Comparison of ENCODE assay signal across 12 cellular contexts in genomic region chr2:102025016-102025491, GRCh38. TPM values are rescaled to one million over a fixed set of nuclear protein-coding genes. Genes with fewer than 3 reads are reported as not detected.
DNase-seq lines count a peak whose midpoint lies in the region; ATAC-seq and TF ChIP-seq lines count a peak whose summit lies in the region.
"Had no signal": no experiment of that assay in that cellular context is flagged by ENCODE, and none has a peak within 500 bp of the region (broad histone marks: within the 10 kb centered on the region; RNA-seq: fewer than 3 reads in every experiment).

No MANE protein-coding gene starts in this region.

- intact Hi-C loops in right cardiac atrium (cut with DNase I), result no loop called here

- H3K4me3 ChIP-seq in right cardiac atrium (ENCODE audit: low read length), result no peak overlapping the region
- H3K4me3 ChIP-seq: K562 had no signal

- H3K27me3 ChIP-seq in foreskin keratinocyte (no peaks in the 10 kb centered on the region), right cardiac atrium (ENCODE audit: control insufficient read depth, insufficient read depth) (no peaks in the 10 kb centered on the region)

- WGBS in right cardiac atrium, result 71% methylated on average over 1 of the region's 1 CpG

- DNase-seq in COLO829 (ENCODE audit: low spot score) (peak; percentile 87), foreskin keratinocyte (peak; percentile 53 to 69), right cardiac atrium (no peak), islet precursor cell (no peak), RKO (ENCODE audit: low spot score) (no peak)
- DNase-seq in activated CD4-positive, alpha-beta T cell treated with anti-CD3 and anti-CD28 coated beads, Interleukin-2, amount 50 U/mL, for 48 hours, result no peak
- DNase-seq: left colon, SW 1271 had no signal

- no peaks in the 10 kb centered on the region for H3K9me3 ChIP-seq in right cardiac atrium (ENCODE audit: control insufficient read depth, low read length)

- no peak overlapping the region for H3K27ac ChIP-seq in foreskin keratinocyte
- no peak overlapping the region for H3K27ac ChIP-seq in right cardiac atrium (ENCODE audit: low read length)

- TF ChIP-seq CTCF in foreskin keratinocyte (conservative IDR thresholded peaks at IDR 0.05), result no peak

- H3K4me1 ChIP-seq in foreskin keratinocyte (no peaks in the 10 kb centered on the region), right cardiac atrium (ENCODE audit: control insufficient read depth, insufficient read depth, low read length) (peaks cover 10% of the 10 kb centered on the region)

- peak; percentile 68 for ATAC-seq in GM21381 (IDR thresholded peaks at IDR 0.05; ENCODE audit: unreplicated experiment)
- peak; percentile 48 for ATAC-seq in HG03442 (IDR thresholded peaks at IDR 0.05; ENCODE audit: unreplicated experiment)
- ATAC-seq in foreskin keratinocyte, result no peak
- ATAC-seq in right cardiac atrium, result no peak
- ATAC-seq: K562, left colon had no signal

RNA-seq across cellular contexts. Expression of gene IL1R2, which starts 33.3 kb away (rescaled TPM):
- total RNA-seq in foreskin keratinocyte, result 37.9 and 40.7 TPM in 2 replicates
- polyA plus RNA-seq in foreskin keratinocyte, result 36.6 and 44.6 TPM in 2 replicates
- total RNA-seq in right cardiac atrium, result 1 to 10 TPM in 3 of 4 donors, not detected in 1; 3.0 to 4.3 (median 3.9) TPM
- 1.9 TPM for polyA plus RNA-seq in right cardiac atrium
- total RNA-seq: Daoy, K562 had no signal

Comparison
In these comparisons a context has a peak if more than half of its experiments do, and no peak if none do; other contexts are left out.
1. DNase-seq: peak in COLO829 (single experiment) and foreskin keratinocyte (2 of 2); none in activated CD4-positive, alpha-beta T cell treated with anti-CD3 and anti-CD28 coated beads, Interleukin-2, amount 50 U/mL, for 48 hours (0 of 2), right cardiac atrium (0 of 3), islet precursor cell (single experiment) and RKO (single experiment).
2. ATAC-seq: peak in GM21381 (single experiment) and HG03442 (single experiment); none in foreskin keratinocyte (single experiment) and right cardiac atrium (0 of 2).